15 cellular contexts compared by ENCODE assay signal in genomic region chr11:74755395-74755995, GRCh38. TPM values are rescaled to one million over a fixed set of nuclear protein-coding genes. Genes with fewer than 3 reads are reported as not detected.
DNase-seq lines count a peak whose midpoint lies in the region; ATAC-seq, FAIRE-seq and TF ChIP-seq lines count a peak whose summit lies in the region.
"Had no signal": no experiment of that assay in that cellular context is flagged by ENCODE, and none has a peak within 500 bp of the region (broad histone marks: within the 10 kb centered on the region; RNA-seq: fewer than 3 reads in every experiment).

No MANE protein-coding gene starts in this region.

- CTCF ChIA-PET in activated naive CD4-positive, alpha-beta T cell treated with anti-CD3 and anti-CD28 coated beads for 36 hours (lab: Charles Lee): interaction anchor here (1.5 kb wide), 1 partner anchor 16 kb away, joined by 4 read pairs; no protein-coding TSS in a partner anchor
- CTCF ChIA-PET in activated naive CD4-positive, alpha-beta T cell treated with anti-CD3 and anti-CD28 coated beads, Interleukin-2, amount 10 ng/mL, durations not matched to agents 7 days and 5 days (lab: Charles Lee): interaction anchor here (1.6 kb wide), 1 partner anchor 15 kb away, joined by 10 read pairs; no protein-coding TSS in a partner anchor

- peak overlapping the region; percentile 6 for H3K27ac Mint-ChIP-seq in activated naive CD4-positive, alpha-beta T cell treated with anti-CD3 and anti-CD28 coated beads for 36 hours
- H3K27ac Mint-ChIP-seq in activated naive CD4-positive, alpha-beta T cell treated with anti-CD3 and anti-CD28 coated beads, Interleukin-2, amount 10 ng/mL, durations not matched to agents 7 days and 5 days: no peak overlapping the region
- H3K27ac Mint-ChIP-seq: nephron had no signal

- H3K36me3 Mint-ChIP-seq in activated naive CD4-positive, alpha-beta T cell treated with anti-CD3 and anti-CD28 coated beads for 36 hours (ENCODE audit: low read depth): peaks cover 9% of the 10 kb centered on the region
- peaks cover 10% of the 10 kb centered on the region for H3K36me3 Mint-ChIP-seq in activated naive CD4-positive, alpha-beta T cell treated with anti-CD3 and anti-CD28 coated beads, Interleukin-2, amount 10 ng/mL, durations not matched to agents 7 days and 5 days

- H3K27me3 Mint-ChIP-seq in activated naive CD4-positive, alpha-beta T cell treated with anti-CD3 and anti-CD28 coated beads for 36 hours (ENCODE audit: low read depth): no peaks in the 10 kb centered on the region
- H3K27me3 Mint-ChIP-seq in activated naive CD4-positive, alpha-beta T cell treated with anti-CD3 and anti-CD28 coated beads, Interleukin-2, amount 10 ng/mL, durations not matched to agents 7 days and 5 days: no peaks in the 10 kb centered on the region

- ATAC-seq in foreskin keratinocyte: peak; percentile 26

- no peaks in the 10 kb centered on the region for H3K27me3 ChIP-seq in adipocyte (replicated peaks; ENCODE audit: control insufficient read depth, insufficient read depth, low read length)
- no peaks in the 10 kb centered on the region for H3K27me3 ChIP-seq in foreskin keratinocyte
- no peaks in the 10 kb centered on the region for H3K27me3 ChIP-seq in smooth muscle cell (ENCODE audit: low read depth)
- H3K27me3 ChIP-seq: adrenal gland had no signal

- peak overlapping the region; percentile 8 for H3K27ac ChIP-seq in foreskin keratinocyte
- H3K27ac ChIP-seq in smooth muscle cell (ENCODE audit: low read depth): peak overlapping the region; percentile 91
- H3K27ac ChIP-seq: adrenal gland, KMS-11 had no signal

- H3K79me2 ChIP-seq in smooth muscle cell (ENCODE audit: low read depth): peaks cover 53% of the 10 kb centered on the region

- peaks cover 35% of the 10 kb centered on the region for H3K4me1 Mint-ChIP-seq in activated naive CD4-positive, alpha-beta T cell treated with anti-CD3 and anti-CD28 coated beads for 36 hours (ENCODE audit: low read depth)
- peaks cover 5% of the 10 kb centered on the region for H3K4me1 Mint-ChIP-seq in activated naive CD4-positive, alpha-beta T cell treated with anti-CD3 and anti-CD28 coated beads, Interleukin-2, amount 10 ng/mL, durations not matched to agents 7 days and 5 days

- FAIRE-seq in frontal cortex (lab: Jason Lieb, UNC): no peak
- FAIRE-seq: endometrium, GM12891 had no signal

- peaks cover 32% of the 10 kb centered on the region for H3K4me1 ChIP-seq in adipocyte (ENCODE audit: control insufficient read depth, insufficient read depth, low read length)
- peaks cover 41% of the 10 kb centered on the region for H3K4me1 ChIP-seq in foreskin keratinocyte
- peaks cover 22% of the 10 kb centered on the region for H3K4me1 ChIP-seq in smooth muscle cell (ENCODE audit: low read depth)

- no peak for TF ChIP-seq CTCF in foreskin keratinocyte (conservative IDR thresholded peaks at IDR 0.05)
- no peak for TF ChIP-seq CTCF in smooth muscle cell (IDR thresholded peaks at IDR 0.05; ENCODE audit: borderline replicate concordance, insufficient read depth, poor library complexity, severe bottlenecking)

- no peak overlapping the region for H2AFZ ChIP-seq in smooth muscle cell (ENCODE audit: low read depth)

- peak overlapping the region; percentile 18 for H3K9ac ChIP-seq in adipocyte (ENCODE audit: low read length)
- H3K9ac ChIP-seq in smooth muscle cell (ENCODE audit: low read depth): peak overlapping the region; percentile 57
- H3K9ac ChIP-seq: KMS-11 had no signal

- H4K20me1 ChIP-seq in smooth muscle cell (ENCODE audit: low read depth): peaks cover 43% of the 10 kb centered on the region

- H3K4me3 ChIP-seq in adipocyte (ENCODE audit: low read length) (peak overlapping the region; percentile 54), smooth muscle cell (peak overlapping the region; percentile 18)
- H3K4me3 ChIP-seq: adrenal gland had no signal

- H3K9me3 ChIP-seq in adipocyte (ENCODE audit: control insufficient read depth, low read length): no peaks in the 10 kb centered on the region
- no peaks in the 10 kb centered on the region for H3K9me3 ChIP-seq in smooth muscle cell (replicated peaks; ENCODE audit: low read depth)
- H3K9me3 ChIP-seq: adrenal gland had no signal

- H3K9me3 Mint-ChIP-seq in activated naive CD4-positive, alpha-beta T cell treated with anti-CD3 and anti-CD28 coated beads for 36 hours: peaks cover 5% of the 10 kb centered on the region
- peaks cover 4% of the 10 kb centered on the region for H3K9me3 Mint-ChIP-seq in activated naive CD4-positive, alpha-beta T cell treated with anti-CD3 and anti-CD28 coated beads, Interleukin-2, amount 10 ng/mL, durations not matched to agents 7 days and 5 days

- no peak overlapping the region for H3K4me3 Mint-ChIP-seq in activated naive CD4-positive, alpha-beta T cell treated with anti-CD3 and anti-CD28 coated beads for 36 hours
- no peak overlapping the region for H3K4me3 Mint-ChIP-seq in activated naive CD4-positive, alpha-beta T cell treated with anti-CD3 and anti-CD28 coated beads, Interleukin-2, amount 10 ng/mL, durations not matched to agents 7 days and 5 days
- H3K4me3 Mint-ChIP-seq: nephron had no signal

- 24% methylated on average over 1 of the region's 1 CpG for WGBS in smooth muscle cell (ENCODE audit: low lambda C conversion rate)

- intact Hi-C loops in activated naive CD4-positive, alpha-beta T cell treated with anti-CD3 and anti-CD28 coated beads for 36 hours (cut with micrococcal nuclease): no loop called here

- H3K36me3 ChIP-seq in adipocyte (ENCODE audit: control insufficient read depth, insufficient read depth, low read length, severe bottlenecking) (no peaks in the 10 kb centered on the region), smooth muscle cell (ENCODE audit: low read depth) (no peaks in the 10 kb centered on the region)
- H3K36me3 ChIP-seq: adrenal gland had no signal

- peaks cover 23% of the 10 kb centered on the region for H3F3A ChIP-seq in smooth muscle cell (ENCODE audit: low read depth)

- no peak for DNase-seq in activated naive CD4-positive, alpha-beta T cell treated with anti-CD3 and anti-CD28 coated beads for 36 hours
- DNase-seq in activated naive CD4-positive, alpha-beta T cell treated with anti-CD3 and anti-CD28 coated beads, Interleukin-2, amount 10 ng/mL, durations not matched to agents 7 days and 5 days: no peak
- DNase-seq in adipocyte (ENCODE audit: low read depth) (peak; percentile 34), foreskin keratinocyte (no peak), smooth muscle cell (lab: John Stamatoyannopoulos, UW; ENCODE audit: unreplicated experiment) (no peak), frontal cortex (ENCODE audit: low spot score in 2 of 2) (no peak), epidermal melanocyte (ENCODE audit: insufficient read length, low spot score) (no peak)
- no peak for DNase-seq in activated CD8-positive, alpha-beta memory T cell treated with anti-CD3 and anti-CD28 coated beads, Interleukin-2, amount 50 U/mL, for 4 hours
- DNase-seq: adrenal gland; DMS153; stimulated activated CD4-positive, alpha-beta T cell treated with anti-CD3 and anti-CD28 coated beads, Interleukin-12 subunit alpha, Interleukin-12 subunit beta, amount 100 ng/mL, for 4 hours had no signal

- H3K4me2 ChIP-seq in smooth muscle cell: peak overlapping the region; percentile 76
- H3K4me2 ChIP-seq: KMS-11 had no signal

RNA-seq across cellular contexts. Expression of gene RNF169, which starts 6.8 kb away (rescaled TPM):
- total RNA-seq in activated naive CD4-positive, alpha-beta T cell treated with anti-CD3 and anti-CD28 coated beads for 36 hours: 10 to 100 TPM; 15.8 to 16.0 TPM
- total RNA-seq in foreskin keratinocyte (17.9 and 18.5 TPM in 2 replicates), smooth muscle cell (13.6 and 17.6 TPM in 2 replicates), frontal cortex (29.8 TPM)
- polyA plus RNA-seq in foreskin keratinocyte (2.8 and 3.4 TPM in 2 replicates), smooth muscle cell (2.2 and 3.2 TPM in 2 replicates)

RNA-seq across cellular contexts. Expression of gene CHRDL2, which starts 24.3 kb away (rescaled TPM):
- not detected for total RNA-seq in activated naive CD4-positive, alpha-beta T cell treated with anti-CD3 and anti-CD28 coated beads for 36 hours
- not detected in 2 replicates for total RNA-seq in foreskin keratinocyte
- not detected in 2 replicates for polyA plus RNA-seq in foreskin keratinocyte
- 7.3 and 13.8 TPM in 2 replicates for total RNA-seq in smooth muscle cell
- polyA plus RNA-seq in smooth muscle cell: 71.4 and 98.6 TPM in 2 replicates
- not detected for total RNA-seq in frontal cortex
